Comparison of ENCODE assay signal across 8 cellular contexts in the genomic region with DNA sequence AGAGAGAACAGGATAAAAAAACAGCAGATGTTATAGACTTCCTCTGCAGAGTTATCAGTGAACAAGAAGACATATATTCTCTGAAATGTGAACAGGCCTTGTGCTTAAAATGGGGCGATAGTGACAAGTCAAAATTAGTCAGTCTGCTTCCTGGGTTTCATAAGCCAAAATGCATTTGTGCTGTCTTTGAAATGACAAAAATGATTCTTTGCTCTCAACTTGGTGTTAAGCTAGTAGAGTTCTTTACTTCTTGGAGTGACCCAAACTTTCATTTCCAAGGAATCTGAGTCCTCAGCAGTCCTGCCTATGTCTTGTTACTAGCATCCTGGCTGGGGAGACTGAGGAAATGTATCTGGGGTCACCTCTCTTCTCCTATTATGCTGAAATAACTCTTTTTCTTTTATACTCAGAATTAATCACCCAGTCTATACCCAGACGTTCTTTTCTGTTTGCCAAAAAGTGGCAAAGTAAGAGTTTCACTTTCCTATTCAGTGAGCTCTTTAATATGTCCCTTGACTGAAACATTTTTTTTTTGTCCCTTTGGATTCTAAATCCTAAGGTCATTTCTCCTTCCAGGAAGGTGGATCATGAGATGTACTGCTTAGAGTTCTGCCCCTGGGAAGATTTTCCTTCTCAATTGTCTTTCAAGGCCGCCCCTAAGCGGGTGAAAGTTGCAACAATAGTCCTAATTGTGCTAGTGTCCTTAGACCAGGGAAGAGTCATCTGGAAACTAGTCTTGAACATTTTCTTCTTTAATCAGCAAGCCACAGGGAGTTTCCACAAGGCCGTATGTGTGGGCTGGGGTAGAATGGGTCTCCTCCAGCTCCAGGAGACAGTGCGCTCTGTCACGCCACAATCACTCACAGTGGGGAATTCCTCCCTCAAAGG. TPM values are rescaled to one million over a fixed set of nuclear protein-coding genes. Genes with fewer than 3 reads are reported as not detected.
DNase-seq lines count a peak whose midpoint lies in the region; ATAC-seq, FAIRE-seq and TF ChIP-seq lines count a peak whose summit lies in the region.

No MANE protein-coding gene starts in this region.

- POLR2A ChIA-PET in T-cell (lab: Charles Lee) = no interaction called here

- no peak for TF ChIP-seq CTCF in kidney (IDR thresholded peaks at IDR 0.05; ENCODE audit: borderline replicate concordance, extremely low read depth, insufficient read depth)

- no peaks in the 10 kb centered on the region for H3K36me3 ChIP-seq in kidney (ENCODE audit: control insufficient read depth in 1 of 2, insufficient read depth in 2 of 2, low read length in 2 of 2)

- peaks cover 0 to 4% of the 10 kb centered on the region in 2 donors for H3K4me1 ChIP-seq in kidney (ENCODE audit: control insufficient read depth in 1 of 2, insufficient read depth in 1 of 2, low read depth in 1 of 2, low read length in 2 of 2)

- no peaks in the 10 kb centered on the region for H3K9me3 ChIP-seq in kidney (ENCODE audit: control insufficient read depth in 1 of 2, low read length in 2 of 2)

- DNase-seq in T-cell (no peak), globus pallidus (ENCODE audit: low spot score) (peak; percentile 62), NCI-H69 (lab: John Stamatoyannopoulos, UW) (no peak), kidney (no peak), NCI-H1694 (lab: John Stamatoyannopoulos, UW) (no peak), NCI-H1930 (lab: John Stamatoyannopoulos, UW) (no peak)

- intact Hi-C loops in kidney (cut with DNase I) = no loop called here

- peaks cover 27 to 35% (median 31%) of the 10 kb centered on the region in 3 donors for H3K4me1 Mint-ChIP-seq in T-cell

- no peaks in the 10 kb centered on the region for H3K36me3 Mint-ChIP-seq in T-cell

- H3K4me3 Mint-ChIP-seq in T-cell = peak overlapping the region; percentile 8 to 45 (median 27)

- peak overlapping the region; percentile 33 to 81 for H3K27ac Mint-ChIP-seq in T-cell

- ATAC-seq in GM18508 (IDR thresholded peaks at IDR 0.05; ENCODE audit: insufficient read depth, unreplicated experiment) (peak; percentile 75), HG02588 (IDR thresholded peaks at IDR 0.05; ENCODE audit: unreplicated experiment) (peak; percentile 84), T-cell (replicated peaks in 1 of 4) (peak in 2 of 4 experiments; percentile 21 to 43)

- no peak overlapping the region for H3K9ac ChIP-seq in kidney (ENCODE audit: low read length in 2 of 2)

- H3K9me3 Mint-ChIP-seq in T-cell = no peaks in the 10 kb centered on the region

- FAIRE-seq in kidney (lab: Jason Lieb, UNC) = no peak

- CTCF ChIA-PET in T-cell (lab: Charles Lee) = interaction anchor here in 1 of 2 donors (0.6 to 0.7 kb wide), 2 partner anchors 85 to 157 kb away, joined by 3 read pairs; no protein-coding TSS in a partner anchor

- no peak overlapping the region for H3K27ac ChIP-seq in kidney (ENCODE audit: low read depth in 2 of 2, low read length in 2 of 2)

- no peaks in the 10 kb centered on the region for H3K27me3 Mint-ChIP-seq in T-cell

- H3K4me3 ChIP-seq in kidney (ENCODE audit: low read length in 2 of 2) = no peak overlapping the region

RNA-seq across cellular contexts. Expression of a gene that starts 52.9 kb away (rescaled TPM):
- 10 to 100 TPM; 14.7 to 22.0 (median 17.7) TPM for total RNA-seq in T-cell
- 97.3 TPM for total RNA-seq in kidney
- 28.0 TPM for polyA plus RNA-seq in kidney (ENCODE audit: insufficient read depth, low read depth, low replicate concordance)
